29 cellular contexts compared by ENCODE assay signal in the genomic region with DNA sequence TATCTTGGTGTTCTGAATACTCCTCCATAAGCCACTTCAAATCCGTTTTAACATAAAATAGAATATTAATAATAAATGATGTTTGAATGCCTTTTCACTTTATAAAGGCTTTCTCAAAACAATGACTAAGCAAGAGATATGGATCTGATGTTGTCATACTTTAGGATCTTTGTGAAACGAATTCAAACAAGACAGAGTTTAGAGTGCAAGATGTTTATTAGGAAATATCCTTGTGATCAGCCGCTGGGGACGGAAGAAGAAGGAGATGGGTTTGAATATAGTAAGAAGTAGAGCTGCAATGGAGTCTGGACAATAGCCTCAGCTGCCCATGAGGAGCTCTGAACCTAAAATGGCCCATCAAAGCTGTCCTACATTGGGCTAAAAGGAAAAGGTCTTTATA.
"Had no signal": no experiment of that assay in that cellular context is flagged by ENCODE, and none has a peak within 500 bp of the region (broad histone marks: within the 10 kb centered on the region; RNA-seq: fewer than 3 reads in every experiment).

No MANE protein-coding gene starts in this region.

- H3K4me1 ChIP-seq: SJCRH30 had no signal

- ATAC-seq: activated CD8-positive, alpha-beta T cell treated with anti-CD3 and anti-CD28 coated beads for 36 hours; activated naive CD4-positive, alpha-beta T cell treated with anti-CD3 and anti-CD28 coated beads, Interleukin-2, amount 50 U/mL, for 72 hours; activated T-cell treated with anti-CD3 and anti-CD28 coated beads, Interleukin-2, amount 50 U/mL, for 72 hours; activated T-helper 17 cell treated with anti-CD3 and anti-CD28 coated beads, Interleukin-2, amount 50 U/mL, for 72 hours; Panc1 had no signal

- H3K27me3 ChIP-seq: brain microvascular endothelial cell, cardiac muscle cell, MG63 had no signal

- DNase-seq: activated CD4-positive, alpha-beta T cell treated with anti-CD3 and anti-CD28 coated beads, Interleukin-2, amount 10 ng/mL, durations not matched to agents 24 days and 14 days; activated CD4-positive, alpha-beta T cell treated with anti-CD3 and anti-CD28 coated beads, Interleukin-2, amount 50 U/mL, for 4 hours; activated CD8-positive, alpha-beta T cell treated with anti-CD3 and anti-CD28 coated beads for 36 hours; activated effector memory CD4-positive, alpha-beta T cell treated with anti-CD3 and anti-CD28 coated beads, Interleukin-2, amount 50 U/mL, for 16 hours; activated naive CD4-positive, alpha-beta T cell; activated T-cell treated with anti-CD3 and anti-CD28 coated beads, Interleukin-2, amount 50 U/mL, for 1 hour; activated T-cell treated with anti-CD3 and anti-CD28 coated beads, Interleukin-2, amount 50 U/mL, for 72 hours; amniotic stem cell; aorta; brain microvascular endothelial cell; Kasumi-1; MG63; NCI-H1048; NCI-H1105 treated with DMSO at 0.1 percent for 48 hours; NCI-H1436; NCI-H1694; NCI-H1930; NCI-H2081 treated with DMSO at 0.1 percent for 48 hours; NCI-H345; NCI-H524 treated with DMSO at 0.1 percent for 48 hours; SHP77; SJCRH30; T1000; WERI-Rb-1 had no signal

- H3K27ac ChIP-seq: brain microvascular endothelial cell, cardiac muscle cell, SJCRH30, SK-N-MC, WERI-Rb-1 had no signal

- H3K9me3 ChIP-seq: MG63, SJCRH30 had no signal

- H3K36me3 ChIP-seq: brain microvascular endothelial cell, cardiac muscle cell, MG63, SJCRH30, WERI-Rb-1 had no signal

- H3K4me3 ChIP-seq: cardiac muscle cell, MG63, SJCRH30, SK-N-MC had no signal
